ENCODE assay signal across 1 cellular context in the genomic region with DNA sequence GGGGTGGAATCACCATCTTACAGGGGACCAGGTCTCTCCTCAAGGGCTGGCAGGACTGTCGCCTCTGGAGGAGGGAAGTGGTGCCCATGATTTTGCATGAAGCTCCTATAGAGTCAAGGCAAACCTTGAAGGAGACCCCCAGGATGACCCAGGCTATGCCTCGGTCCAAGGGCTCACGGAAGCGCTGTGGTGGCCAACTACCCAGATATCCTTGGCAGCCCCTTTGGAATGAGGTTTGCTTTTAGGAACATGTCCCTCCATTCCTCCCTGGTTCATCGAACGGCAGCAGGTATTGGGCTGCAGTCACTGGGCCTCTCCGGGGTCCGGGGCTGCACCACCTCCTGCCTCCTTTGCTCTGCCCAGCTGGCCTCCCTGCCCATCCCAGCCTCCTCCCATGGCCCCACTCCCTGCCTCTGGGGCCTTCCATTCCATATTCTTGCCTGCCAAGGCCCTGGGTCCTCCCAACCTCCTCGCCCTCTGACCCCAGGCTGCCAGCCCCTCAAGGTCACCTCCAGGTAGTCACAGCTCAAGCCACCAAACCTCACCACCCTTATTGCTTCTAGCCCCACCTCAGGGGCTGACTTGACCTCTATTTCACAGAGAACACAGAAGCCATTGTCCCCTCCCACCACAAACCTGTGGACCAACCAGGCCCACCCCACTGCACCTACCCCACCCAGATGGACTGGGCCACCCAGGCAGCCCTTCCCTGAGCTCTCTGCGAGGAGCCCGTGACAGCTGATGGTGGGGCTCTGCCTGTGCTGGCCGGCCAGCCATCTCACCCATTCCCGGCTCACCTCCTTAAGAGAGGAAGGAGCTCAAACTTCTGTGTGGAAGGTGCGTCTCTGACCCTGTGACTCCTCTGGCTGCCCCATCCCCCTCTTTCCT.
TF ChIP-seq lines count a peak whose summit lies in the region.

No MANE protein-coding gene starts in this region.

TF ChIP-seq in H1, 55 proteins besides CTCF, POLR2A, EP300 and RAD21 (continued from another document):
- TF ChIP-seq HDAC6 (IDR thresholded peaks at IDR 0.05; ENCODE audit: low read depth, low read length) (no peak), TAF7 (optimal IDR thresholded peaks at IDR 0.05; ENCODE audit: borderline replicate concordance, low read depth, low read length) (no peak), SIRT6 (IDR thresholded peaks at IDR 0.05; ENCODE audit: low read length) (no peak), ASH2L (IDR thresholded peaks at IDR 0.05; ENCODE audit: low read length) (no peak), CTBP2 (IDR thresholded peaks at IDR 0.05; ENCODE audit: borderline replicate concordance, insufficient read depth, insufficient read length, low read length) (no peak), TBP (IDR thresholded peaks at IDR 0.05; ENCODE audit: low read depth, low read length) (no peak), CHD1 (IDR thresholded peaks at IDR 0.05; ENCODE audit: low read depth, low read length) (no peak), TAF1 (IDR thresholded peaks at IDR 0.05; ENCODE audit: low read depth, low read length) (no peak), KDM1A (IDR thresholded peaks at IDR 0.05; ENCODE audit: borderline replicate concordance, low read length) (no peak), BACH1 (IDR thresholded peaks at IDR 0.05; ENCODE audit: low read length) (no peak)
